13 cellular contexts compared by ENCODE assay signal in the genomic region with DNA sequence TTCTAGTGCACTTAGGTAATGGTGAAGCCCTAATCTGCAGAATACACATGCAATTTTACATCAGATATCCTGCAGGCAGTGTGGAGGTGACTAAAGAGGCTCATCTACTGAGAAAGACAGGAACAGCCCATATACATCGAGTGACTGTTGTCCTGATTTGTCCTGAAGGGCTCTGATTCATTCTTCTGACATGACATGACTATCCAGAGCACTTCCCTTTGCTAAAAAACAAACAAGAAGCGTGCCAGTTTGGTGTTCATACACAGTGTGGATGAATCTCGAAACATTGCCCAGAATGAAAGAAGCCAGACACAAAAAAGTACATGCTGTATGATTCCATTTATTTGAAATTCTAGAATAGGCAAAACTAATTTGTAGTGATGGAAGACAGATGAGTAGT. TPM values are rescaled to one million over a fixed set of nuclear protein-coding genes. Genes with fewer than 3 reads are reported as not detected.
A peak's percentile ranks its signal among the peaks of the same experiment; 100 is the strongest.
DNase-seq lines count a peak whose midpoint lies in the region; ATAC-seq and TF ChIP-seq lines count a peak whose summit lies in the region.
"Had no signal": no experiment of that assay in that cellular context is flagged by ENCODE, and none has a peak within 500 bp of the region (broad histone marks: within the 10 kb centered on the region; RNA-seq: fewer than 3 reads in every experiment).

No MANE protein-coding gene starts in this region.

- H3K27me3 Mint-ChIP-seq in immature natural killer cell (ENCODE audit: low read depth in 3 of 3), result no peaks in the 10 kb centered on the region
- H3K27me3 Mint-ChIP-seq: activated B cell treated with CpG ODN at 0.5 μM for 24 hours, naive B cell had no signal

- no peak for TF ChIP-seq POLR2A in esophagus squamous epithelium (IDR thresholded peaks at IDR 0.05)

- peaks cover 0 to 3% (median 0%) of the 10 kb centered on the region in 3 donors for H3K36me3 Mint-ChIP-seq in immature natural killer cell
- H3K36me3 Mint-ChIP-seq: activated naive CD8-positive, alpha-beta T cell treated with anti-CD3 and anti-CD28 coated beads, Interleukin-2, amount 10 ng/mL, durations not matched to agents 7 days and 5 days; naive B cell had no signal

- no peak for TF ChIP-seq CTCF in Panc1 (IDR thresholded peaks at IDR 0.05)
- TF ChIP-seq CTCF in esophagus squamous epithelium (IDR thresholded peaks at IDR 0.05), result no peak

- H3K4me3 ChIP-seq in Panc1 (ENCODE audit: low read depth in 2 of 2, low read length in 2 of 2), result no peak overlapping the region
- no peak overlapping the region for H3K4me3 ChIP-seq in esophagus squamous epithelium

- POLR2A ChIA-PET in Panc1 (lab: Charles Lee), result no interaction called here

- H3K27me3 ChIP-seq in Panc1 (ENCODE audit: control insufficient read depth, insufficient read depth, low read length) (no peaks in the 10 kb centered on the region), esophagus squamous epithelium (no peaks in the 10 kb centered on the region)

- no peak overlapping the region for H3K4me3 Mint-ChIP-seq in immature natural killer cell
- H3K4me3 Mint-ChIP-seq: activated B cell treated with CpG ODN at 0.5 μM for 24 hours; activated naive CD8-positive, alpha-beta T cell treated with anti-CD3 and anti-CD28 coated beads, Interleukin-2, amount 10 ng/mL, durations not matched to agents 7 days and 5 days had no signal

- 19% methylated on average over 3 of the region's 3 CpGs for WGBS in esophagus squamous epithelium, 2 donors

- peak overlapping the region in 1 of 6 donors; percentile 13 for H3K27ac Mint-ChIP-seq in immature natural killer cell
- H3K27ac Mint-ChIP-seq: activated B cell treated with CpG ODN at 0.5 μM for 24 hours; activated naive CD8-positive, alpha-beta T cell treated with anti-CD3 and anti-CD28 coated beads, Interleukin-2, amount 10 ng/mL, durations not matched to agents 7 days and 5 days had no signal

- H3K4me1 ChIP-seq in Panc1 (ENCODE audit: control insufficient read depth, insufficient read depth, low read length) (peaks cover 18% of the 10 kb centered on the region), esophagus squamous epithelium (peaks cover 14 to 38% (median 14%) of the 10 kb centered on the region in 3 donors)

- peaks cover 36 to 46% of the 10 kb centered on the region in 2 donors for H3K4me1 Mint-ChIP-seq in immature natural killer cell

- intact Hi-C loops in Panc1 (cut with micrococcal nuclease; ENCODE audit: unreplicated experiment), result loop anchor here (5.0 to 10.0 kb wide), 2 partner anchors 138 to 250 kb away; a partner anchor contains a TSS
- intact Hi-C loops in esophagus squamous epithelium (cut with DNase I), result loop anchor here (5.0 to 10.0 kb wide), 2 partner anchors 248 to 330 kb away; no protein-coding TSS in a partner anchor

- no peaks in the 10 kb centered on the region for H3K9me3 ChIP-seq in Panc1 (ENCODE audit: control insufficient read depth, insufficient read depth, low read depth, low read length)
- H3K9me3 ChIP-seq in esophagus squamous epithelium, result no peaks in the 10 kb centered on the region

- H3K27ac ChIP-seq in Panc1 (ENCODE audit: low read length) (0 out of 2 replicates have a peak overlapping the region, but pooled peaks have one; percentile 7), esophagus squamous epithelium (peak overlapping the region; percentile 61 to 79 (median 64))
- H3K27ac ChIP-seq: 22Rv1 had no signal

- CTCF ChIA-PET in Panc1 (lab: Charles Lee), result interaction anchor here (0.7 kb wide), 1 partner anchor 321 kb away, joined by 10 read pairs; no protein-coding TSS in a partner anchor

- in situ Hi-C loops in Panc1 (cut with HindIII; ENCODE audit: low pct_unique_long_range_greater_than_20kb, low sequenced_read_pairs), result no loop called here

- DNase-seq in DMS153 (lab: John Stamatoyannopoulos, UW) (peak; percentile 24), DMS153 treated with DMSO at 0.1 percent for 48 hours (lab: John Stamatoyannopoulos, UW; ENCODE audit: unreplicated experiment) (no peak), Panc1 (ENCODE audit: low read depth, low spot score) (peak; percentile 91), esophagus squamous epithelium (lab: John Stamatoyannopoulos, UW) (no peak), renal cortical epithelial cell (ENCODE audit: low read depth) (peak; percentile 36), NCI-H2171 treated with DMSO at 0.1 percent for 48 hours (lab: John Stamatoyannopoulos, UW) (no peak), immature natural killer cell (no peak)
- no peak for DNase-seq in stimulated activated naive CD4-positive, alpha-beta T cell (lab: John Stamatoyannopoulos, UW)
- DNase-seq: activated B cell treated with CpG ODN at 0.5 μM for 24 hours; activated naive CD8-positive, alpha-beta T cell treated with anti-CD3 and anti-CD28 coated beads, Interleukin-2, amount 10 ng/mL, durations not matched to agents 7 days and 5 days; naive B cell; stimulated activated CD4-positive, alpha-beta T cell treated with anti-CD3 and anti-CD28 coated beads, Interleukin-4, amount 100 ng/mL, for 4 hours had no signal

- no peaks in the 10 kb centered on the region for H3K9me3 Mint-ChIP-seq in immature natural killer cell
- H3K9me3 Mint-ChIP-seq: activated B cell treated with CpG ODN at 0.5 μM for 24 hours; activated naive CD8-positive, alpha-beta T cell treated with anti-CD3 and anti-CD28 coated beads, Interleukin-2, amount 10 ng/mL, durations not matched to agents 7 days and 5 days; naive B cell had no signal

- peak; percentile 75 for ATAC-seq in Panc1

- no TSS peak for BruUV-seq in Panc1 (replicated peaks; lab: Mats Ljungman, UMichigan)

- H3K36me3 ChIP-seq in Panc1 (ENCODE audit: control insufficient read depth, insufficient read depth, low read length) (no peaks in the 10 kb centered on the region), esophagus squamous epithelium (no peaks in the 10 kb centered on the region)

RNA-seq across cellular contexts. Expression of a gene that starts 48.0 kb away (rescaled TPM):
- total RNA-seq in Panc1 (2021; ENCODE audit: unreplicated experiment), result 12.5 TPM
- polyA plus RNA-seq in Panc1 (2012; ENCODE audit: insufficient read length), result 8.9 TPM
- 10 to 100 TPM in 2 of 4 donors, 1 to 10 TPM in 2; 8.7 to 15.2 (median 9.8) TPM for total RNA-seq in esophagus squamous epithelium
- total RNA-seq in renal cortical epithelial cell, result 6.7 and 6.8 TPM in 2 replicates
- 1 to 10 TPM; 2.5 to 4.9 (median 4.0) TPM for polyA plus RNA-seq in immature natural killer cell

Comparison
In these comparisons a context has a peak if more than half of its experiments do, and no peak if none do; other contexts are left out.
1. DNase-seq: peak in DMS153 (single experiment), Panc1 (single experiment) and renal cortical epithelial cell (single experiment); none in DMS153 treated with DMSO at 0.1 percent for 48 hours (single experiment), esophagus squamous epithelium (single experiment), NCI-H2171 treated with DMSO at 0.1 percent for 48 hours (single experiment), stimulated activated naive CD4-positive, alpha-beta T cell (0 of 6) and immature natural killer cell (0 of 3).